8 cellular contexts compared by ENCODE assay signal in genomic region chr3:50238549-50239026, GRCh38. TPM values are rescaled to one million over a fixed set of nuclear protein-coding genes. Genes with fewer than 3 reads are reported as not detected.
DNase-seq lines count a peak whose midpoint lies in the region; ATAC-seq lines count a peak whose summit lies in the region.

No MANE protein-coding gene starts in this region.

- H3K27me3 Mint-ChIP-seq in activated naive CD4-positive, alpha-beta T cell treated with anti-CD3 and anti-CD28 coated beads, Interleukin-2, amount 50 U/mL, for 24 hours, result no peaks in the 10 kb centered on the region

- H3K4me1 Mint-ChIP-seq in activated naive CD4-positive, alpha-beta T cell treated with anti-CD3 and anti-CD28 coated beads, Interleukin-2, amount 50 U/mL, for 24 hours, result peaks cover 56% of the 10 kb centered on the region

- no peaks in the 10 kb centered on the region for H3K36me3 Mint-ChIP-seq in activated naive CD4-positive, alpha-beta T cell treated with anti-CD3 and anti-CD28 coated beads, Interleukin-2, amount 50 U/mL, for 24 hours

- DNase-seq in stimulated activated CD4-positive, alpha-beta T cell treated with anti-CD3 and anti-CD28 coated beads, Interleukin-4, amount 100 ng/mL, for 24 hours, result peak; percentile 26
- no peak for DNase-seq in stimulated activated CD4-positive, alpha-beta T cell treated with anti-CD3 and anti-CD28 coated beads, Interleukin-4, amount 100 ng/mL, for 4 hours
- DNase-seq in cardiac septum (ENCODE audit: low spot score), result peak; percentile 94
- peak; percentile 53 to 96 (median 78) for DNase-seq in posterior cingulate gyrus
- no peak for DNase-seq in DMS153 (lab: John Stamatoyannopoulos, UW)
- DNase-seq in NCI-H510A (lab: John Stamatoyannopoulos, UW), result no peak

- peak overlapping the region; percentile 92 for H3K4me3 Mint-ChIP-seq in activated naive CD4-positive, alpha-beta T cell treated with anti-CD3 and anti-CD28 coated beads, Interleukin-2, amount 50 U/mL, for 24 hours

- no peak for ATAC-seq in HG02610 (IDR thresholded peaks at IDR 0.05; ENCODE audit: unreplicated experiment)

- no peak overlapping the region for H3K27ac Mint-ChIP-seq in activated naive CD4-positive, alpha-beta T cell treated with anti-CD3 and anti-CD28 coated beads, Interleukin-2, amount 50 U/mL, for 24 hours

- intact Hi-C loops in cardiac septum (cut with DNase I) (loop anchor here (5.0 kb wide), 1 partner anchor 84 kb away; the partner anchor contains the start of gene HYAL2), posterior cingulate gyrus (cut with DNase I) (no loop called here)

- no peaks in the 10 kb centered on the region for H3K9me3 Mint-ChIP-seq in activated naive CD4-positive, alpha-beta T cell treated with anti-CD3 and anti-CD28 coated beads, Interleukin-2, amount 50 U/mL, for 24 hours

RNA-seq across cellular contexts. Expression of gene GNAI2, which starts 2.6 kb away (rescaled TPM):
- total RNA-seq in cardiac septum, result 153 TPM

RNA-seq across cellular contexts. Expression of gene SEMA3B, which starts 30.4 kb away (rescaled TPM):
- 26.5 TPM for total RNA-seq in cardiac septum

RNA-seq across cellular contexts. Expression of gene SLC38A3, which starts 33.5 kb away (rescaled TPM):
- total RNA-seq in cardiac septum, result 6.6 TPM

RNA-seq across cellular contexts. Expression of gene LSMEM2, which starts 40.3 kb away (rescaled TPM):
- 25.7 TPM for total RNA-seq in cardiac septum

RNA-seq across cellular contexts. Expression of gene GNAT1, which starts 47.2 kb away (rescaled TPM):
- not detected for total RNA-seq in cardiac septum

Comparison
In these comparisons a context has a peak if more than half of its experiments do, and no peak if none do; other contexts are left out.
1. DNase-seq: peak in stimulated activated CD4-positive, alpha-beta T cell treated with anti-CD3 and anti-CD28 coated beads, Interleukin-4, amount 100 ng/mL, for 24 hours (single experiment), cardiac septum (single experiment) and posterior cingulate gyrus (10 of 10); none in stimulated activated CD4-positive, alpha-beta T cell treated with anti-CD3 and anti-CD28 coated beads, Interleukin-4, amount 100 ng/mL, for 4 hours (0 of 2), DMS153 (single experiment) and NCI-H510A (single experiment).